11 cellular contexts compared by ENCODE assay signal in the genomic region with DNA sequence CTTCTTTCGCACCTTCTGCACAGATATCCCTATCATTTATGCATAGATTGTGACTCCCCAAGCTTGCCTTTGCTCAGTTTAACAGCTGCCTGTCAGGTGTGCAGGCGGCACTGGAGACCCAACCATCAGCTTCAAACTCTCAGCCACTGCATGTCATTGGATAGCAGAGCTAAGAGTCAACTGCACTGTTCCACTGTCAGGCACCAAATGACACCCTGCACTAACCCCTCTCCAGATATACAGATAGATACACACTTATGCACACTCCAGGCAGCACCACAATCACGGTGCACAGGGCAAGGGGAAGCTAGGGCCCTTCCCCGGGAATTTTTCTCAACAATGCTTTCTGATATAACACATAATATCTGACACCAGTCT.
DNase-seq lines count a peak whose midpoint lies in the region; ATAC-seq and TF ChIP-seq lines count a peak whose summit lies in the region.
"Had no signal": no experiment of that assay in that cellular context is flagged by ENCODE, and none has a peak within 500 bp of the region (broad histone marks: within the 10 kb centered on the region; RNA-seq: fewer than 3 reads in every experiment).

No MANE protein-coding gene starts in this region.

- H3K4me1 ChIP-seq in heart right ventricle (peaks cover 0 to 15% (median 4%) of the 10 kb centered on the region in 9 donors), muscle layer of duodenum (ENCODE audit: control insufficient read depth in 1 of 2, insufficient read depth in 2 of 2, low read length in 2 of 2) (peaks cover 0 to 31% of the 10 kb centered on the region in 2 donors), aorta (ENCODE audit: control insufficient read depth in 1 of 2, insufficient read depth in 2 of 2, low read length in 2 of 2) (no peaks in the 10 kb centered on the region)

- peak in 1 of 8 donors; percentile 29 for ATAC-seq in heart right ventricle
- no peak for ATAC-seq in Right ventricle myocardium inferior
- ATAC-seq in aorta (ENCODE audit: low FRiP score), result peak; percentile 42
- no peak for ATAC-seq in GM19328 (IDR thresholded peaks at IDR 0.05; ENCODE audit: unreplicated experiment)
- ATAC-seq: K562 had no signal

- no peaks in the 10 kb centered on the region for H3K36me3 Mint-ChIP-seq in chondrocyte (ENCODE audit: low read depth)

- DNase-seq in heart right ventricle, result no peak
- DNase-seq in Right ventricle myocardium inferior (ENCODE audit: missing footprints), result no peak
- no peak for DNase-seq in chondrocyte (ENCODE audit: low spot score)
- no peak for DNase-seq in aorta
- no peak for DNase-seq in activated CD8-positive, alpha-beta memory T cell treated with anti-CD3 and anti-CD28 coated beads for 24 hours
- no peak for DNase-seq in NCI-H226
- DNase-seq: SHP77 treated with DMSO at 0.1 percent for 48 hours had no signal

- peak overlapping the region in 2 of 10 donors; percentile 89 to 92 for H3K27ac ChIP-seq in heart right ventricle
- H3K27ac ChIP-seq in muscle layer of duodenum (ENCODE audit: low read length), result peak overlapping the region; percentile 91
- H3K27ac ChIP-seq in aorta (ENCODE audit: low read depth in 1 of 2, low read length in 2 of 2), result no peak overlapping the region

- WGBS in heart right ventricle, 2 donors, result 63 to 71% methylated on average over 4 of the region's 4 CpGs
- 46 to 55% methylated on average over 4 of the region's 4 CpGs for WGBS in aorta, 2 donors

- H3K36me3 ChIP-seq in heart right ventricle, result no peaks in the 10 kb centered on the region
- peaks cover 0 to 7% of the 10 kb centered on the region in 2 donors for H3K36me3 ChIP-seq in muscle layer of duodenum (ENCODE audit: control insufficient read depth in 1 of 2, insufficient read depth in 2 of 2, low read length in 2 of 2)
- no peaks in the 10 kb centered on the region for H3K36me3 ChIP-seq in aorta (ENCODE audit: control insufficient read depth in 1 of 2, insufficient read depth in 2 of 2, low read length in 1 of 2)
- H3K36me3 ChIP-seq: BLaER1 treated with 17β-estradiol and CSF1 and Interleukin-3, amounts not matched to agents 10 nM and 100 nM had no signal

- H3K27me3 Mint-ChIP-seq in chondrocyte (ENCODE audit: low read depth), result no peaks in the 10 kb centered on the region

- peak overlapping the region; percentile 95 for H3K27ac Mint-ChIP-seq in chondrocyte (ENCODE audit: unreplicated experiment)

- H3K4me3 ChIP-seq in heart right ventricle (peak overlapping the region in 8 of 10 donors; percentile 43 to 67 (median 62)), muscle layer of duodenum (ENCODE audit: low read depth in 1 of 2, low read length in 2 of 2) (peak overlapping the region; percentile 62 to 72), aorta (ENCODE audit: low read length in 2 of 2) (peak overlapping the region; percentile 22 to 62)
- H3K4me3 ChIP-seq: K562 had no signal

- no peak for TF ChIP-seq CTCF in heart right ventricle (IDR thresholded peaks at IDR 0.05)
- no peak for TF ChIP-seq CTCF in chondrocyte (IDR thresholded peaks at IDR 0.05)

- no peaks in the 10 kb centered on the region for H3K9me3 Mint-ChIP-seq in chondrocyte (ENCODE audit: low read depth)

- no peaks in the 10 kb centered on the region for H3K9me3 ChIP-seq in heart right ventricle
- no peaks in the 10 kb centered on the region for H3K9me3 ChIP-seq in muscle layer of duodenum (ENCODE audit: control insufficient read depth in 1 of 2, low read length in 2 of 2)
- H3K9me3 ChIP-seq in aorta (ENCODE audit: control insufficient read depth, low read length), result no peaks in the 10 kb centered on the region
- H3K9me3 ChIP-seq: BLaER1 treated with 17β-estradiol and CSF1 and Interleukin-3, amounts not matched to agents 10 nM and 100 nM had no signal

- H3K27me3 ChIP-seq in heart right ventricle (peaks cover 0 to 64% (median 39%) of the 10 kb centered on the region in 7 donors), muscle layer of duodenum (ENCODE audit: low read depth, low read length) (no peaks in the 10 kb centered on the region), aorta (ENCODE audit: control insufficient read depth in 1 of 2, insufficient read depth in 2 of 2, low read length in 1 of 2) (no peaks in the 10 kb centered on the region)

- peaks cover 45% of the 10 kb centered on the region for H3K4me1 Mint-ChIP-seq in chondrocyte (ENCODE audit: low read depth)

- H3K4me3 Mint-ChIP-seq in chondrocyte (ENCODE audit: unreplicated experiment), result peak overlapping the region; percentile 93

- intact Hi-C loops in heart right ventricle (cut with DNase I), result loop anchor here in 4 of 10 donors (5.0 to 10.0 kb wide), 4 partner anchors 83 to 533 kb away; no protein-coding TSS in a partner anchor
- intact Hi-C loops in Right ventricle myocardium inferior (cut with DNase I), result loop anchor here (5.0 kb wide), 1 partner anchor 139 kb away; no protein-coding TSS in a partner anchor
- intact Hi-C loops in aorta (cut with DNase I), result loop anchor here in 1 of 2 donors (5.0 kb wide), 2 partner anchors 144 to 526 kb away; partner anchors contain the start of gene BNC2
